In the genomic region with DNA sequence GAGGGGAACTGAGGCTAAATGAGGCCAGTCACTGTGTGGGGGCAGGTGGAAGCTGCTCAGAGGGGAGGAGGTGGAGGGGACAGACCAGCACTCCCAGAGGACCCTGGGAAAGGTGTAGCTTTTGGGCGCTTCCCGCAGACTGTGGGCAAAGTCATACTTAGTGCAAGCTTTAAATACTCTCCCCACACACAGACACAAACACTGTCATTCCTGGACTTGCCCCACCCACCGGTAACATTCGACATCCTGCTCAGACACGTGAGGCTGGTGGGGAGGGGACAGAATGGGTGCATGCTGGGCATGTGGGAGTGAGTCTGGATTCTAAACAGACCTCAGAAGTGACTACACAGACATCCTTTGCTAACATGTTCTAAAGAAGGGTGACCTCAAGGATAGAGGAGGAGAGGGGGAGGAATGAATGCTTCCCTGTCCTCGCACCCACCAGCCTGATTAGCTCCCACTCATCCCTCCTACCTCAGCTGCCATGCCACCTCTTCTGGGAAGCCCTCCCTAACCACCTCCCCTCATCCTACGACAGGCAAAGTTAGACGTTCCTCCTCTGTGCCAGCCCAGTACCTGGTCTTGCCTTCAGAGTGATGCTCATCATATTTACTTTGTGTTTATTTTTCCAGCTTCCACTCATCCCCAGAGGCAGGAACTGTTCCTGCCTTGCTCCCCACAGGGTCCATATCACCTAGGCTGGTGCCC, we compare ENCODE assay signal across 12 cellular contexts. TPM values are rescaled to one million over a fixed set of nuclear protein-coding genes. Genes with fewer than 3 reads are reported as not detected.
DNase-seq lines count a peak whose midpoint lies in the region; ATAC-seq, FAIRE-seq and TF ChIP-seq lines count a peak whose summit lies in the region.
"Had no signal": no experiment of that assay in that cellular context is flagged by ENCODE, and none has a peak within 500 bp of the region (broad histone marks: within the 10 kb centered on the region; RNA-seq: fewer than 3 reads in every experiment).

No MANE protein-coding gene starts in this region.

- no peak overlapping the region for H3K4me2 ChIP-seq in H1 (ENCODE audit: insufficient read depth in 1 of 2, low read depth in 2 of 2, low read length in 2 of 2)

- peak overlapping the region; percentile 41 for H3K27ac Mint-ChIP-seq in T-helper 1 cell treated with Interleukin-12 subunit alpha and Interleukin-12 subunit beta and Interleukin-4 antibody, amounts not matched to agents 30 μg/mL and 1 μg/mL, for 36 hours
- no peak overlapping the region for H3K27ac Mint-ChIP-seq in progenitor cell of endocrine pancreas

- no peak overlapping the region for H3K14ac ChIP-seq in H1 (ENCODE audit: insufficient read length)

- TF ChIP-seq CTCF in H1 (IDR thresholded peaks at IDR 0.05; ENCODE audit: control extremely low read depth in 1 of 3, insufficient read depth in 1 of 3, low read depth in 1 of 3, low read length in 3 of 3) (no peak), progenitor cell of endocrine pancreas (IDR thresholded peaks at IDR 0.05; ENCODE audit: unreplicated experiment) (no peak)

- H3K18ac ChIP-seq in H1 (ENCODE audit: extremely low read depth, low read length), result no peak overlapping the region

- peaks cover 2 to 10% (median 4%) of the 10 kb centered on the region in 4 experiments; a peak in 4 of 7 replicates for H3K4me1 ChIP-seq in H1 (replicated peaks in 1 of 4; ENCODE audit: control insufficient read depth in 3 of 4, insufficient read depth in 4 of 4, low read length in 3 of 4)
- H3K4me1 ChIP-seq in aorta (ENCODE audit: control insufficient read depth in 1 of 2, insufficient read depth in 2 of 2, low read length in 2 of 2), result no peaks in the 10 kb centered on the region

- no peak for TF ChIP-seq EP300 in H1 (IDR thresholded peaks at IDR 0.05; ENCODE audit: borderline replicate concordance in 1 of 2, low read depth in 2 of 2, low read length in 2 of 2)

- H3K4me3 Mint-ChIP-seq in T-helper 1 cell treated with Interleukin-12 subunit alpha and Interleukin-12 subunit beta and Interleukin-4 antibody, amounts not matched to agents 30 μg/mL and 1 μg/mL, for 36 hours, result no peak overlapping the region
- H3K4me3 Mint-ChIP-seq in progenitor cell of endocrine pancreas (ENCODE audit: low read depth), result no peak overlapping the region

- H3K23me2 ChIP-seq in H1 (ENCODE audit: low read depth, low read length), result no peaks in the 10 kb centered on the region

- POLR2A ChIA-PET in H1 (lab: Charles Lee; ENCODE audit: partially characterized antibody), result interaction anchor here (0.6 to 1.1 kb wide), 3 partner anchors 21 to 56 kb away, joined by 3 read pairs; a partner anchor contains a TSS

- H3K9me3 Mint-ChIP-seq in T-helper 1 cell treated with Interleukin-12 subunit alpha and Interleukin-12 subunit beta and Interleukin-4 antibody, amounts not matched to agents 30 μg/mL and 1 μg/mL, for 36 hours, result no peaks in the 10 kb centered on the region
- H3K9me3 Mint-ChIP-seq in progenitor cell of endocrine pancreas (ENCODE audit: low read depth), result no peaks in the 10 kb centered on the region

- H4K5ac ChIP-seq in H1 (ENCODE audit: insufficient read length, low read depth, low read length), result no peak overlapping the region

- peak overlapping the region; percentile 77; the same call in 1 of the 2 replicates for H2BK15ac ChIP-seq in H1 (ENCODE audit: low read length)

- H3K23ac ChIP-seq in H1 (ENCODE audit: insufficient read length), result no peak overlapping the region

- peak overlapping the region; percentile 87 for H3K4ac ChIP-seq in H1 (replicated peaks; ENCODE audit: insufficient read length, low read depth, low read length)

- H3K27ac ChIP-seq in H1 (ENCODE audit: low read depth, low read length), result no peak overlapping the region
- no peak overlapping the region for H3K27ac ChIP-seq in aorta (ENCODE audit: low read depth in 1 of 2, low read length in 2 of 2)
- H3K27ac ChIP-seq: left lung, sigmoid colon had no signal

- intact Hi-C loops in aorta (cut with DNase I), result loop anchor here (5.0 kb wide), 3 partner anchors 52 to 112 kb away; a partner anchor contains a TSS

- H4K20me1 ChIP-seq in H1 (replicated peaks in 1 of 2; ENCODE audit: control insufficient read depth in 1 of 2, insufficient read depth in 2 of 2, low read length in 2 of 2), result no peaks in the 10 kb centered on the region

- TF ChIP-seq POLR2A in H1 (IDR thresholded peaks at IDR 0.05; ENCODE audit: control extremely low read depth in 1 of 2, low read depth in 2 of 2, low read length in 2 of 2), result no peak

- DNase-seq in GM03348 (ENCODE audit: low spot score) (peak; percentile 9), H1 (ENCODE audit: low read depth in 1 of 2, low spot score in 2 of 2) (peak in 1 of 2 experiments; percentile 37), progenitor cell of endocrine pancreas (ENCODE audit: low spot score, unreplicated experiment) (no peak), NCI-H82 (lab: John Stamatoyannopoulos, UW) (no peak), aorta (no peak)
- DNase-seq in stimulated activated CD4-positive, alpha-beta T cell treated with anti-CD3 and anti-CD28 coated beads, Interleukin-15, amount 100 ng/mL, for 48 hours (ENCODE audit: low read depth in 2 of 2), result peak; percentile 42 to 45
- DNase-seq: erythroblast, left lung, sigmoid colon had no signal

- no peak overlapping the region for H4K91ac ChIP-seq in H1 (replicated peaks; ENCODE audit: insufficient read length, low read length)

- H2BK20ac ChIP-seq in H1 (ENCODE audit: low read length), result no peak overlapping the region

- no peaks in the 10 kb centered on the region for H3K79me2 ChIP-seq in H1 (ENCODE audit: control insufficient read depth in 1 of 2, insufficient read depth in 2 of 2, low read length in 2 of 2)

- no peak overlapping the region for H3K4me3 ChIP-seq in H1 (ENCODE audit: extremely low read depth in 1 of 4, insufficient read depth in 2 of 4, low read depth in 3 of 4, low read length in 4 of 4)
- no peak overlapping the region for H3K4me3 ChIP-seq in aorta (ENCODE audit: low read length in 2 of 2)
- H3K4me3 ChIP-seq: adrenal gland, left lung, sigmoid colon had no signal

- H3K27me3 ChIP-seq in H1 (replicated peaks in 1 of 4; ENCODE audit: control insufficient read depth in 3 of 4, extremely low read depth in 1 of 4, insufficient read depth in 3 of 4, low read length in 3 of 4) (no peaks in the 10 kb centered on the region; a peak in 1 of 7 replicates), aorta (ENCODE audit: control insufficient read depth in 1 of 2, insufficient read depth in 2 of 2, low read length in 1 of 2) (no peaks in the 10 kb centered on the region)
- H3K27me3 ChIP-seq: adrenal gland, left lung, sigmoid colon had no signal

- peaks cover 14% of the 10 kb centered on the region for H3K27me3 Mint-ChIP-seq in T-helper 1 cell treated with Interleukin-12 subunit alpha and Interleukin-12 subunit beta and Interleukin-4 antibody, amounts not matched to agents 30 μg/mL and 1 μg/mL, for 36 hours (ENCODE audit: low read depth)
- peaks cover 21% of the 10 kb centered on the region for H3K27me3 Mint-ChIP-seq in progenitor cell of endocrine pancreas

- FAIRE-seq in H1 (lab: Jason Lieb, UNC), result no peak

- no peak overlapping the region for H2AFZ ChIP-seq in H1 (ENCODE audit: low read length)

- H2BK12ac ChIP-seq in H1 (ENCODE audit: low read depth, low read length), result no peak overlapping the region

- CTCF ChIA-PET in H1 (lab: Charles Lee; ENCODE audit: partially characterized antibody), result interaction anchor here (0.8 to 2.8 kb wide), 17 partner anchors 8 to 150 kb away, joined by 3 to 21 read pairs (median 5); no protein-coding TSS in a partner anchor

- H3K79me1 ChIP-seq in H1 (ENCODE audit: low read depth, low read length), result no peaks in the 10 kb centered on the region

- WGBS in H1 (ENCODE audit: extremely low coverage in 1 of 2, insufficient coverage in 1 of 2, insufficient read length in 1 of 2, insufficient replicate concordance in 2 of 2, low coverage in 1 of 2, low lambda C conversion rate in 2 of 2, missing lambda C conversion rate in 1 of 2), 2 experiments, result 88% methylated on average over 8 of the region's 8 CpGs; no CpG with 5 or more reads in 1 of the 2 experiments
- 57% methylated on average over 8 of the region's 8 CpGs for WGBS in aorta, 2 donors

- no peak overlapping the region for H2BK120ac ChIP-seq in H1 (replicated peaks; ENCODE audit: low read depth, low read length)

- H2AK5ac ChIP-seq in H1 (ENCODE audit: low read depth, low read length), result peak overlapping the region; percentile 61

- H3K56ac ChIP-seq in H1 (replicated peaks; ENCODE audit: insufficient read length, low read depth, low read length), result no peak overlapping the region

- no peak for ATAC-seq in GM18909 (IDR thresholded peaks at IDR 0.05; ENCODE audit: poor library complexity, unreplicated experiment)
- ATAC-seq in aorta (ENCODE audit: low FRiP score), result no peak
- ATAC-seq: left lung had no signal

- H2BK5ac ChIP-seq in H1 (ENCODE audit: low read depth, low read length), result no peak overlapping the region

- 0 out of 2 replicates have a peak overlapping the region, but pooled peaks have one; percentile 69 for H4K8ac ChIP-seq in H1 (ENCODE audit: extremely low read depth, insufficient read depth, low read length)

- H3K9me3 ChIP-seq in H1 (ENCODE audit: insufficient read depth in 2 of 2, low read depth in 1 of 2, low read length in 1 of 2), result no peaks in the 10 kb centered on the region
- H3K9me3 ChIP-seq in aorta (ENCODE audit: control insufficient read depth, low read length), result no peaks in the 10 kb centered on the region
- H3K9me3 ChIP-seq: adrenal gland, left lung, sigmoid colon had no signal

- peaks cover 38% of the 10 kb centered on the region for H3K4me1 Mint-ChIP-seq in T-helper 1 cell treated with Interleukin-12 subunit alpha and Interleukin-12 subunit beta and Interleukin-4 antibody, amounts not matched to agents 30 μg/mL and 1 μg/mL, for 36 hours (ENCODE audit: low read depth)
- peaks cover 13% of the 10 kb centered on the region for H3K4me1 Mint-ChIP-seq in progenitor cell of endocrine pancreas (ENCODE audit: low read depth)

- no peaks in the 10 kb centered on the region for H3K36me3 ChIP-seq in H1 (ENCODE audit: control insufficient read depth in 2 of 4, insufficient read depth in 4 of 4, low read length in 3 of 4)
- H3K36me3 ChIP-seq in aorta (ENCODE audit: control insufficient read depth in 1 of 2, insufficient read depth in 2 of 2, low read length in 1 of 2), result no peaks in the 10 kb centered on the region
- H3K36me3 ChIP-seq: adrenal gland, left lung, sigmoid colon had no signal

- no peak for TF ChIP-seq RAD21 in H1 (IDR thresholded peaks at IDR 0.05 in 1 of 2, conservative IDR thresholded peaks at IDR 0.05 in 1 of 2; ENCODE audit: low read depth in 2 of 2, low read length in 2 of 2)

- no peak overlapping the region for H3K9ac ChIP-seq in H1 (replicated peaks in 1 of 4; ENCODE audit: extremely low read depth in 1 of 4, low read depth in 3 of 4, low read length in 3 of 4)

- H3K36me3 Mint-ChIP-seq in T-helper 1 cell treated with Interleukin-12 subunit alpha and Interleukin-12 subunit beta and Interleukin-4 antibody, amounts not matched to agents 30 μg/mL and 1 μg/mL, for 36 hours (ENCODE audit: low read depth), result no peaks in the 10 kb centered on the region
- H3K36me3 Mint-ChIP-seq in progenitor cell of endocrine pancreas (ENCODE audit: insufficient read depth), result no peaks in the 10 kb centered on the region

RNA-seq across cellular contexts. Expression of a gene that starts 22.2 kb away (rescaled TPM):
- total RNA-seq in H1 (2021; fragmentation: NEBNext Ultra II Directional; extraction: Animal tissue kit (Norgen Biotek cat#: 25700)), result 22.8 TPM in 2 replicates
- polyA plus RNA-seq in H1 (2011; rRNA removed) (28.4 and 40.7 TPM in 2 replicates), aorta (10 to 100 TPM in 1 of 2 donors, 1 to 10 TPM in 1; 5.2 to 10.0 TPM)
- polyA plus RNA-seq in H1 (2011; cell fraction: cytosol; rRNA removed), result 18.1 TPM
- polyA plus RNA-seq in H1 (2011; cell fraction: nucleus; rRNA removed), result 34.2 TPM
- 15.8 to 27.1 TPM (median 20.7 TPM) in 4 replicates for polyA plus RNA-seq in H1 (2012, experiment 1 of 2)
- 22.0 TPM for polyA plus RNA-seq in H1 (2012, experiment 2 of 2)
- 21.4 TPM for polyA plus RNA-seq in H1 (2013, experiment 1 of 2)
- 23.8 TPM for polyA plus RNA-seq in H1 (2013, experiment 2 of 2)
- 21.7 and 33.3 TPM in 2 replicates for polyA minus RNA-seq in H1 (2011; rRNA and poly(A)+ RNA removed)
- polyA minus RNA-seq in H1 (2011; cell fraction: cytosol; rRNA and poly(A)+ RNA removed), result 17.2 TPM
- 27.5 TPM for polyA minus RNA-seq in H1 (2011; cell fraction: nucleus; rRNA and poly(A)+ RNA removed)
- total RNA-seq in progenitor cell of endocrine pancreas (27.1 and 29.8 TPM in 2 replicates), aorta (10 to 100 TPM; 27.5 to 31.5 TPM)

RNA-seq across cellular contexts. Expression of a gene that starts 55.4 kb away (rescaled TPM):
- total RNA-seq in H1 (2021; fragmentation: NEBNext Ultra II Directional; extraction: Animal tissue kit (Norgen Biotek cat#: 25700)), result 16.2 and 17.1 TPM in 2 replicates
- 3.5 and 5.7 TPM in 2 replicates for polyA plus RNA-seq in H1 (2011; rRNA removed)
- polyA plus RNA-seq in H1 (2011; cell fraction: cytosol; rRNA removed), result 6.6 TPM
- 5.5 TPM for polyA plus RNA-seq in H1 (2011; cell fraction: nucleus; rRNA removed)
- polyA plus RNA-seq in H1 (2012, experiment 1 of 2), result 6.8 to 10.6 TPM (median 7.7 TPM) in 4 replicates
- polyA plus RNA-seq in H1 (2012, experiment 2 of 2), result 1.5 TPM
- 8.1 TPM for polyA plus RNA-seq in H1 (2013, experiment 1 of 2)
- 9.6 TPM for polyA plus RNA-seq in H1 (2013, experiment 2 of 2)
- 16.1 and 22.3 TPM in 2 replicates for polyA minus RNA-seq in H1 (2011; rRNA and poly(A)+ RNA removed)
- 10.6 TPM for polyA minus RNA-seq in H1 (2011; cell fraction: cytosol; rRNA and poly(A)+ RNA removed)
- polyA minus RNA-seq in H1 (2011; cell fraction: nucleus; rRNA and poly(A)+ RNA removed), result 19.4 TPM
- 14.7 and 22.3 TPM in 2 replicates for total RNA-seq in progenitor cell of endocrine pancreas
- total RNA-seq in aorta, result 10 to 100 TPM; 17.6 to 27.3 TPM
- polyA plus RNA-seq in aorta, result 1 to 10 TPM; 3.6 to 4.3 TPM

Comparison
In these comparisons a context has a peak if more than half of its experiments do, and no peak if none do; other contexts are left out.
1. DNase-seq: peak in GM03348 (single experiment) and stimulated activated CD4-positive, alpha-beta T cell treated with anti-CD3 and anti-CD28 coated beads, Interleukin-15, amount 100 ng/mL, for 48 hours (2 of 2); none in progenitor cell of endocrine pancreas (single experiment), NCI-H82 (single experiment) and aorta (0 of 2).